In genomic region chr13:29501674-29502073, GRCh38 we compare ENCODE assay signal across 18 cellular contexts.
DNase-seq lines count a peak whose midpoint lies in the region; ATAC-seq, FAIRE-seq and TF ChIP-seq lines count a peak whose summit lies in the region.
"Had no signal": no experiment of that assay in that cellular context is flagged by ENCODE, and none has a peak within 500 bp of the region (broad histone marks: within the 10 kb centered on the region; RNA-seq: fewer than 3 reads in every experiment).

No MANE protein-coding gene starts in this region.

- no peak overlapping the region for H2BK5ac ChIP-seq in trophoblast cell (ENCODE audit: low read depth, low read length, poor library complexity)

- no peak overlapping the region for H4K8ac ChIP-seq in trophoblast cell (ENCODE audit: low read depth, low read length)

- H3K9ac ChIP-seq in trophoblast cell (ENCODE audit: low read length) = no peak overlapping the region
- H3K9ac ChIP-seq: BLaER1 treated with 17β-estradiol and CSF1 and Interleukin-3, amounts not matched to agents 10 nM and 100 nM; GM23248 had no signal

- no peak overlapping the region for H4K91ac ChIP-seq in trophoblast cell (ENCODE audit: low read depth, low read length)

- no peak overlapping the region for H4K12ac ChIP-seq in trophoblast cell (ENCODE audit: low read depth, low read length)

- peak; percentile 19 for ATAC-seq in stimulated activated naive CD8-positive, alpha-beta T cell treated with anti-CD3 and anti-CD28 coated beads, Interleukin-15, amount 100 ng/mL, for 72 hours
- ATAC-seq in stimulated activated naive CD8-positive, alpha-beta T cell treated with anti-CD3 and anti-CD28 coated beads, Interleukin-15, Interleukin-2, amounts not matched to agents 100 U/mL and 50 U/mL, for 24 hours = no peak
- ATAC-seq in left colon = no peak
- ATAC-seq: CD8-positive, alpha-beta T cell had no signal

- no peak overlapping the region for H2AFZ ChIP-seq in trophoblast cell (ENCODE audit: insufficient read depth, low read length, poor library complexity)
- H2AFZ ChIP-seq: GM23248 had no signal

- no peak overlapping the region for H2BK120ac ChIP-seq in trophoblast cell (ENCODE audit: insufficient read depth, low read length, poor library complexity)

- H3K4me1 ChIP-seq in trophoblast cell (ENCODE audit: control insufficient read depth in 1 of 2, insufficient read depth in 2 of 2, low read length in 2 of 2) = peaks cover 5 to 6% of the 10 kb centered on the region in 2 experiments
- H3K4me1 ChIP-seq: HAP-1 had no signal

- peak; percentile 50 for FAIRE-seq in bronchial epithelial cell (lab: Jason Lieb, UNC)
- FAIRE-seq: GM12891, GM19239 had no signal

- H3K4me3 ChIP-seq in bronchial epithelial cell (ENCODE audit: low read depth, low read length) = no peak overlapping the region
- peak overlapping the region; percentile 10 for H3K4me3 ChIP-seq in trophoblast cell (ENCODE audit: low read depth, low read length)
- H3K4me3 ChIP-seq: BLaER1 treated with 17β-estradiol and CSF1 and Interleukin-3, amounts not matched to agents 10 nM and 100 nM; GM23248; HAP-1 had no signal

- H3K14ac ChIP-seq in trophoblast cell (ENCODE audit: low read length) = no peak overlapping the region

- no peak for TF ChIP-seq CTCF in bronchial epithelial cell (IDR thresholded peaks at IDR 0.05; ENCODE audit: insufficient read depth, low read length, severe bottlenecking)

- H2AK5ac ChIP-seq in trophoblast cell (ENCODE audit: low read length) = no peak overlapping the region

- H3K9me3 ChIP-seq in trophoblast cell (ENCODE audit: insufficient read depth, low read depth, low read length) = no peaks in the 10 kb centered on the region
- H3K9me3 ChIP-seq: BLaER1 treated with 17β-estradiol and CSF1 and Interleukin-3, amounts not matched to agents 10 nM and 100 nM; HAP-1 had no signal

- H3K27me3 ChIP-seq in bronchial epithelial cell (ENCODE audit: control insufficient read depth, insufficient read depth, low read length) = peaks cover 3% of the 10 kb centered on the region
- no peaks in the 10 kb centered on the region for H3K27me3 ChIP-seq in trophoblast cell (ENCODE audit: insufficient read depth, low read length)
- H3K27me3 ChIP-seq: BLaER1 treated with 17β-estradiol and CSF1 and Interleukin-3, amounts not matched to agents 10 nM and 100 nM had no signal

- H3K79me1 ChIP-seq in trophoblast cell (ENCODE audit: low read length) = no peaks in the 10 kb centered on the region

- H3K9me3 Mint-ChIP-seq in stimulated activated naive CD8-positive, alpha-beta T cell treated with anti-CD3 and anti-CD28 coated beads, Interleukin-15, amount 100 ng/mL, for 72 hours = no peaks in the 10 kb centered on the region
- H3K9me3 Mint-ChIP-seq: CD8-positive, alpha-beta T cell; IgD-negative memory B cell had no signal

- WGBS in trophoblast cell (ENCODE audit: extremely low coverage, insufficient coverage, insufficient read length) = 100% methylated on average over 2 of the region's 4 CpGs

- H3K27ac Mint-ChIP-seq in stimulated activated naive CD8-positive, alpha-beta T cell treated with anti-CD3 and anti-CD28 coated beads, Interleukin-15, amount 100 ng/mL, for 72 hours = no peak overlapping the region
- H3K27ac Mint-ChIP-seq: B cell; CD8-positive, alpha-beta T cell had no signal

- H3K4me1 Mint-ChIP-seq in stimulated activated naive CD8-positive, alpha-beta T cell treated with anti-CD3 and anti-CD28 coated beads, Interleukin-15, amount 100 ng/mL, for 72 hours = peaks cover 10% of the 10 kb centered on the region

- no peaks in the 10 kb centered on the region for H3K79me2 ChIP-seq in trophoblast cell (ENCODE audit: control insufficient read depth, insufficient read depth, low read length, poor library complexity)

- DNase-seq in stimulated activated naive CD8-positive, alpha-beta T cell treated with anti-CD3 and anti-CD28 coated beads, Interleukin-15, amount 100 ng/mL, for 72 hours = no peak
- DNase-seq in stimulated activated naive CD8-positive, alpha-beta T cell treated with anti-CD3 and anti-CD28 coated beads, Interleukin-15, Interleukin-2, amounts not matched to agents 100 U/mL and 50 U/mL, for 24 hours = no peak
- DNase-seq in bronchial epithelial cell (ENCODE audit: low read depth) = no peak
- DNase-seq in trophoblast cell = no peak
- no peak for DNase-seq in left colon
- no peak for DNase-seq in NOMO-1 (lab: John Stamatoyannopoulos, UW; ENCODE audit: unreplicated experiment in 2 of 2)
- DNase-seq: Calu3; CD8-positive, alpha-beta T cell; DND-41; EL; GM23248 had no signal

- H3K36me3 ChIP-seq in bronchial epithelial cell (ENCODE audit: control insufficient read depth, insufficient read depth, low read length) (no peaks in the 10 kb centered on the region), trophoblast cell (ENCODE audit: control insufficient read depth in 1 of 2, insufficient read depth in 2 of 2, low read length in 2 of 2) (peaks cover 3% of the 10 kb centered on the region in 2 experiments)
- H3K36me3 ChIP-seq: BLaER1 treated with 17β-estradiol and CSF1 and Interleukin-3, amounts not matched to agents 10 nM and 100 nM; HAP-1 had no signal

- no peak overlapping the region for H3K4ac ChIP-seq in trophoblast cell (ENCODE audit: low read depth, low read length)

- H3K4me3 Mint-ChIP-seq in stimulated activated naive CD8-positive, alpha-beta T cell treated with anti-CD3 and anti-CD28 coated beads, Interleukin-15, amount 100 ng/mL, for 72 hours = no peak overlapping the region
- H3K4me3 Mint-ChIP-seq: B cell; CD8-positive, alpha-beta T cell; IgD-negative memory B cell had no signal

- H3K27ac ChIP-seq in trophoblast cell (ENCODE audit: low read depth, low read length) = no peak overlapping the region
- H3K27ac ChIP-seq: BLaER1 treated with 17β-estradiol and CSF1 and Interleukin-3, amounts not matched to agents 10 nM and 100 nM; GM23248; HL-60 had no signal

- H3K23ac ChIP-seq in trophoblast cell (ENCODE audit: low read length) = no peak overlapping the region

- H3K4me2 ChIP-seq in trophoblast cell (ENCODE audit: low read length) = no peak overlapping the region
- H3K4me2 ChIP-seq: BLaER1 treated with 17β-estradiol and CSF1 and Interleukin-3, amounts not matched to agents 10 nM and 100 nM had no signal

- peaks cover 47% of the 10 kb centered on the region for H3K27me3 Mint-ChIP-seq in stimulated activated naive CD8-positive, alpha-beta T cell treated with anti-CD3 and anti-CD28 coated beads, Interleukin-15, amount 100 ng/mL, for 72 hours

- intact Hi-C loops in left colon (cut with DNase I, micrococcal nuclease) = loop anchor here in 1 of 2 donors (10.0 kb wide), 1 partner anchor 203 kb away; no protein-coding TSS in a partner anchor

- no peak overlapping the region for H2BK12ac ChIP-seq in trophoblast cell (ENCODE audit: low read length)

- H3K18ac ChIP-seq in trophoblast cell (ENCODE audit: low read length) = no peak overlapping the region
